ENCODE assay signal across 1 cellular context in the genomic region with DNA sequence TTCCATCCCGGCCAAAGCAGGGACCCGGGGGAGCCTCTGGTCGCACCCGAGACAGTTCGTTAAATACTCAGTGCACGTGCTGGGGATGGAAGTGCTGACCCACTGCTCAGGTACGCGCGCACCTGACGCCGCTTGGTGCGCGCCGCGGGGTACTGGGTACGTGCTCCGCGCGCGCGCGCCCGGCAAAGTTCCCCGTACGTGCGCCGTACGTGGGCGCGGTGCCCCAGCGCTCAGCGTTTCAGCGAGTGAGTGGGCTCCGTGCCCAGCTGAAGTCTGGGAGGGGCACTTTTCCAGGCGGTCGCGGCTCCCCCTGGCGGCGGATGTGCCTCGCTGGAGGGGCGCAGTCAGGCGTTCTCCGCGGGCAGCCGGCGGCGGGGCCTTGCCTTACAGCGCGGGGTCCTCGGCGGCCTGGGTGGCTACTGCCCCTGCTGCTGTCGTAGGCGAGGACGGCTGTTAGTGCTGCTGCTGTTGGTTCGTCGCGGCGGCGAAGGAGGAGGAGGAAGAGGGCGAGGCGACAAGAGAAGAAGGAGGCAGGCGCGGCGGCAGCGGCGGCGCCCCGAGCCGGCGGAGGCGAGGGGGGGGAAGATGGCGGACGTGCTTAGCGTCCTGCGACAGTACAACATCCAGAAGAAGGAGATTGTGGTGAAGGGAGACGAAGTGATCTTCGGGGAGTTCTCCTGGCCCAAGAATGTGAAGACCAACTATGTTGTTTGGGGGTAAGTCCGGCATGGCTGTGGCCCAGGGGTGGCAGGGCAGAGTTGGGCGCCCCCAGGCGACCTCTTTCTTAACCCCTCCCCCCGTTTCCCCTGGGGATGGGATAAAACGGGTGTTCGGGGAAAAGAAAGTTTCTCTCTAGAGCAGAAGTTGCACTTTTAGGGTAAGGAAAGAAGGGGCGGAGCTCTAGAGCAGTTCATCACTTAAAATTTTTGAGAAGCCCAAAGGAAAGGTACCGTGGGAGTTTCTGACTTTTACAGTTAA.
A peak's percentile ranks its signal among the peaks of the same experiment; 100 is the strongest.
TF ChIP-seq lines count a peak whose summit lies in the region.

A gene (plus strand): TSS at position 416 of the 978 bp plus-strand sequence. CDS start 170 bp downstream, at position 586.

TF ChIP-seq in HepG2, 621 proteins besides CTCF, POLR2A, EP300 and RAD21 (continued from another document and continues in another):
- peak; percentile 76; the same call in 1 of the 2 replicates for TF ChIP-seq SMC3 (IDR thresholded peaks at IDR 0.05; ENCODE audit: low read length)
- TF ChIP-seq, protein P1, sequence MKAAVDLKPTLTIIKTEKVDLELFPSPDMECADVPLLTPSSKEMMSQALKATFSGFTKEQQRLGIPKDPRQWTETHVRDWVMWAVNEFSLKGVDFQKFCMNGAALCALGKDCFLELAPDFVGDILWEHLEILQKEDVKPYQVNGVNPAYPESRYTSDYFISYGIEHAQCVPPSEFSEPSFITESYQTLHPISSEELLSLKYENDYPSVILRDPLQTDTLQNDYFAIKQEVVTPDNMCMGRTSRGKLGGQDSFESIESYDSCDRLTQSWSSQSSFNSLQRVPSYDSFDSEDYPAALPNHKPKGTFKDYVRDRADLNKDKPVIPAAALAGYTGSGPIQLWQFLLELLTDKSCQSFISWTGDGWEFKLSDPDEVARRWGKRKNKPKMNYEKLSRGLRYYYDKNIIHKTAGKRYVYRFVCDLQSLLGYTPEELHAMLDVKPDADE (CRISPR knock-in tag; IDR thresholded peaks at IDR 0.05): no peak
- TF ChIP-seq ERF (CRISPR knock-in tag; IDR thresholded peaks at IDR 0.05): peak; percentile 93
- peak; percentile 98 for TF ChIP-seq KDM2A (CRISPR knock-in tag; IDR thresholded peaks at IDR 0.05; ENCODE audit: borderline replicate concordance, low read depth)
- TF ChIP-seq NFIB (CRISPR knock-in tag; IDR thresholded peaks at IDR 0.05; ENCODE audit: borderline replicate concordance): no peak
- TF ChIP-seq, protein P2, sequence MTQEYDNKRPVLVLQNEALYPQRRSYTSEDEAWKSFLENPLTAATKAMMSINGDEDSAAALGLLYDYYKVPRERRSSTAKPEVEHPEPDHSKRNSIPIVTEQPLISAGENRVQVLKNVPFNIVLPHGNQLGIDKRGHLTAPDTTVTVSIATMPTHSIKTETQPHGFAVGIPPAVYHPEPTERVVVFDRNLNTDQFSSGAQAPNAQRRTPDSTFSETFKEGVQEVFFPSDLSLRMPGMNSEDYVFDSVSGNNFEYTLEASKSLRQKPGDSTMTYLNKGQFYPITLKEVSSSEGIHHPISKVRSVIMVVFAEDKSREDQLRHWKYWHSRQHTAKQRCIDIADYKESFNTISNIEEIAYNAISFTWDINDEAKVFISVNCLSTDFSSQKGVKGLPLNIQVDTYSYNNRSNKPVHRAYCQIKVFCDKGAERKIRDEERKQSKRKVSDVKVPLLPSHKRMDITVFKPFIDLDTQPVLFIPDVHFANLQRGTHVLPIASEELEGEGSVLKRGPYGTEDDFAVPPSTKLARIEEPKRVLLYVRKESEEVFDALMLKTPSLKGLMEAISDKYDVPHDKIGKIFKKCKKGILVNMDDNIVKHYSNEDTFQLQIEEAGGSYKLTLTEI (CRISPR knock-in tag; conservative IDR thresholded peaks at IDR 0.05): no peak; the same call in 1 of the 2 replicates
- TF ChIP-seq, protein P3, sequence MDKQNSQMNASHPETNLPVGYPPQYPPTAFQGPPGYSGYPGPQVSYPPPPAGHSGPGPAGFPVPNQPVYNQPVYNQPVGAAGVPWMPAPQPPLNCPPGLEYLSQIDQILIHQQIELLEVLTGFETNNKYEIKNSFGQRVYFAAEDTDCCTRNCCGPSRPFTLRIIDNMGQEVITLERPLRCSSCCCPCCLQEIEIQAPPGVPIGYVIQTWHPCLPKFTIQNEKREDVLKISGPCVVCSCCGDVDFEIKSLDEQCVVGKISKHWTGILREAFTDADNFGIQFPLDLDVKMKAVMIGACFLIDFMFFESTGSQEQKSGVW (CRISPR knock-in tag; IDR thresholded peaks at IDR 0.05; ENCODE audit: borderline replicate concordance): no peak; the same call in 1 of the 2 replicates
- TF ChIP-seq, protein P4, sequence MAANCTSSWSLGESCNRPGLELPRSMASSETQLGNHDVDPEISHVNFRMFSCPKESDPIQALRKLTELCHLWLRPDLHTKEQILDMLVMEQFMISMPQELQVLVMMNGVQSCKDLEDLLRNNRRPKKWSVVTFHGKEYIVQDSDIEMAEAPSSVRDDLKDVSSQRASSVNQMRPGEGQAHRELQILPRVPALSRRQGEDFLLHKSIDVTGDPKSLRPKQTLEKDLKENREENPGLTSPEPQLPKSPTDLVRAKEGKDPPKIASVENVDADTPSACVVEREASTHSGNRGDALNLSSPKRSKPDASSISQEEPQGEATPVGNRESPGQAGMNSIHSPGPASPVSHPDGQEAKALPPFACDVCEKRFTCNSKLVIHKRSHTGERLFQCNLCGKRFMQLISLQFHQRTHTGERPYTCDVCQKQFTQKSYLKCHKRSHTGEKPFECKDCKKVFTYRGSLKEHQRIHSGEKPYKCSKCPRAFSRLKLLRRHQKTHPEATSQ (CRISPR knock-in tag; IDR thresholded peaks at IDR 0.05; ENCODE audit: borderline replicate concordance): peak; percentile 98
- TF ChIP-seq HOXA5 (CRISPR knock-in tag; IDR thresholded peaks at IDR 0.05): peak; percentile 96
- TF ChIP-seq SIN3B (IDR thresholded peaks at IDR 0.05; ENCODE audit: low read length): peak; percentile 50; the same call in 1 of the 2 replicates
- TF ChIP-seq ZNF629 (CRISPR knock-in tag; conservative IDR thresholded peaks at IDR 0.05): 0 out of 2 replicates have a peak, but pooled peaks have one; percentile 34
- TF ChIP-seq SMARCE1 (IDR thresholded peaks at IDR 0.05; ENCODE audit: borderline replicate concordance): no peak
- peak; percentile 86; the same call in 1 of the 2 replicates for TF ChIP-seq CBX5 (CRISPR knock-in tag; IDR thresholded peaks at IDR 0.05; ENCODE audit: borderline replicate concordance)
- peak; percentile 82 for TF ChIP-seq PHF8 (CRISPR knock-in tag; IDR thresholded peaks at IDR 0.05)
- TF ChIP-seq, protein P5, sequence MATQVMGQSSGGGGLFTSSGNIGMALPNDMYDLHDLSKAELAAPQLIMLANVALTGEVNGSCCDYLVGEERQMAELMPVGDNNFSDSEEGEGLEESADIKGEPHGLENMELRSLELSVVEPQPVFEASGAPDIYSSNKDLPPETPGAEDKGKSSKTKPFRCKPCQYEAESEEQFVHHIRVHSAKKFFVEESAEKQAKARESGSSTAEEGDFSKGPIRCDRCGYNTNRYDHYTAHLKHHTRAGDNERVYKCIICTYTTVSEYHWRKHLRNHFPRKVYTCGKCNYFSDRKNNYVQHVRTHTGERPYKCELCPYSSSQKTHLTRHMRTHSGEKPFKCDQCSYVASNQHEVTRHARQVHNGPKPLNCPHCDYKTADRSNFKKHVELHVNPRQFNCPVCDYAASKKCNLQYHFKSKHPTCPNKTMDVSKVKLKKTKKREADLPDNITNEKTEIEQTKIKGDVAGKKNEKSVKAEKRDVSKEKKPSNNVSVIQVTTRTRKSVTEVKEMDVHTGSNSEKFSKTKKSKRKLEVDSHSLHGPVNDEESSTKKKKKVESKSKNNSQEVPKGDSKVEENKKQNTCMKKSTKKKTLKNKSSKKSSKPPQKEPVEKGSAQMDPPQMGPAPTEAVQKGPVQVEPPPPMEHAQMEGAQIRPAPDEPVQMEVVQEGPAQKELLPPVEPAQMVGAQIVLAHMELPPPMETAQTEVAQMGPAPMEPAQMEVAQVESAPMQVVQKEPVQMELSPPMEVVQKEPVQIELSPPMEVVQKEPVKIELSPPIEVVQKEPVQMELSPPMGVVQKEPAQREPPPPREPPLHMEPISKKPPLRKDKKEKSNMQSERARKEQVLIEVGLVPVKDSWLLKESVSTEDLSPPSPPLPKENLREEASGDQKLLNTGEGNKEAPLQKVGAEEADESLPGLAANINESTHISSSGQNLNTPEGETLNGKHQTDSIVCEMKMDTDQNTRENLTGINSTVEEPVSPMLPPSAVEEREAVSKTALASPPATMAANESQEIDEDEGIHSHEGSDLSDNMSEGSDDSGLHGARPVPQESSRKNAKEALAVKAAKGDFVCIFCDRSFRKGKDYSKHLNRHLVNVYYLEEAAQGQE (IDR thresholded peaks at IDR 0.05; ENCODE audit: borderline replicate concordance in 1 of 2, low read depth in 1 of 2, low read length in 2 of 2): peak in 1 of 2 experiments; percentile 17; a peak in 1 of 4 replicates
- TF ChIP-seq ZNF234 (CRISPR knock-in tag; conservative IDR thresholded peaks at IDR 0.05): peak; percentile 88
- peak; percentile 99 for TF ChIP-seq REPIN1 (CRISPR knock-in tag; IDR thresholded peaks at IDR 0.05; ENCODE audit: borderline replicate concordance, low read depth)
- TF ChIP-seq HIVEP1 (CRISPR knock-in tag; IDR thresholded peaks at IDR 0.05): peak; percentile 98
- TF ChIP-seq SOX6 (IDR thresholded peaks at IDR 0.05): no peak
- peak; percentile 93 for TF ChIP-seq SOX6 (CRISPR knock-in tag; IDR thresholded peaks at IDR 0.05)
- 0 out of 2 replicates have a peak, but pooled peaks have one; percentile 43 for TF ChIP-seq ZNF850 (CRISPR knock-in tag; conservative IDR thresholded peaks at IDR 0.05)
- TF ChIP-seq, protein P6, sequence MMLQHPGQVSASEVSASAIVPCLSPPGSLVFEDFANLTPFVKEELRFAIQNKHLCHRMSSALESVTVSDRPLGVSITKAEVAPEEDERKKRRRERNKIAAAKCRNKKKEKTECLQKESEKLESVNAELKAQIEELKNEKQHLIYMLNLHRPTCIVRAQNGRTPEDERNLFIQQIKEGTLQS (CRISPR knock-in tag; IDR thresholded peaks at IDR 0.05): peak; percentile 46
- TF ChIP-seq, protein P7, sequence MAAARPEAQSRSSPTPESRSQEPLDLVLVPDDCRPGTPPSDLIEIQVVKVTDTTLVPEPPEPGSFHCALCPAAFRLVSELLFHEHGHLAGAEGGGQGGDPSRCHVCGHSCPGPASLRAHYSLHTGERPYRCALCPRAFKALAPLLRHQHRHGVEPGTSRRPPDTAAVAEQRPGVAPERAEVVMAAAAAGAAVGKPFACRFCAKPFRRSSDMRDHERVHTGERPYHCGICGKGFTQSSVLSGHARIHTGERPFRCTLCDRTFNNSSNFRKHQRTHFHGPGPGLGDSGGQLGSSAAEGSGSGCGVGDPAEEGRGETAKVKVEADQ (CRISPR knock-in tag; IDR thresholded peaks at IDR 0.05; ENCODE audit: borderline replicate concordance): peak; percentile 58; the same call in 1 of the 2 replicates
- TF ChIP-seq MTF1 (CRISPR knock-in tag; IDR thresholded peaks at IDR 0.05): no peak
- TF ChIP-seq ZNF761 (CRISPR knock-in tag; conservative IDR thresholded peaks at IDR 0.05): peak; percentile 91
- peak; percentile 89 for TF ChIP-seq STAG1 (CRISPR knock-in tag; IDR thresholded peaks at IDR 0.05)
- TF ChIP-seq ZC3H13 (CRISPR knock-in tag; IDR thresholded peaks at IDR 0.05): peak; percentile 90; the same call in 1 of the 2 replicates
- TF ChIP-seq, protein P8, sequence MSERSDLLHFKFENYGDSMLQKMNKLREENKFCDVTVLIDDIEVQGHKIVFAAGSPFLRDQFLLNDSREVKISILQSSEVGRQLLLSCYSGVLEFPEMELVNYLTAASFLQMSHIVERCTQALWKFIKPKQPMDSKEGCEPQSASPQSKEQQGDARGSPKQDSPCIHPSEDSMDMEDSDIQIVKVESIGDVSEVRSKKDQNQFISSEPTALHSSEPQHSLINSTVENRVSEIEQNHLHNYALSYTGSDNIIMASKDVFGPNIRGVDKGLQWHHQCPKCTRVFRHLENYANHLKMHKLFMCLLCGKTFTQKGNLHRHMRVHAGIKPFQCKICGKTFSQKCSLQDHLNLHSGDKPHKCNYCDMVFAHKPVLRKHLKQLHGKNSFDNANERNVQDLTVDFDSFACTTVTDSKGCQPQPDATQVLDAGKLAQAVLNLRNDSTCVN (CRISPR knock-in tag; IDR thresholded peaks at IDR 0.05; ENCODE audit: borderline replicate concordance): peak; percentile 64; the same call in 1 of the 2 replicates
- peak; percentile 47 for TF ChIP-seq HNF4A (CRISPR knock-in tag; IDR thresholded peaks at IDR 0.05)
- TF ChIP-seq ZFY (CRISPR knock-in tag; IDR thresholded peaks at IDR 0.05): peak; percentile 84
- peak; percentile 79 for TF ChIP-seq RXRB (CRISPR knock-in tag; IDR thresholded peaks at IDR 0.05; ENCODE audit: borderline replicate concordance)
- TF ChIP-seq, protein P9, sequence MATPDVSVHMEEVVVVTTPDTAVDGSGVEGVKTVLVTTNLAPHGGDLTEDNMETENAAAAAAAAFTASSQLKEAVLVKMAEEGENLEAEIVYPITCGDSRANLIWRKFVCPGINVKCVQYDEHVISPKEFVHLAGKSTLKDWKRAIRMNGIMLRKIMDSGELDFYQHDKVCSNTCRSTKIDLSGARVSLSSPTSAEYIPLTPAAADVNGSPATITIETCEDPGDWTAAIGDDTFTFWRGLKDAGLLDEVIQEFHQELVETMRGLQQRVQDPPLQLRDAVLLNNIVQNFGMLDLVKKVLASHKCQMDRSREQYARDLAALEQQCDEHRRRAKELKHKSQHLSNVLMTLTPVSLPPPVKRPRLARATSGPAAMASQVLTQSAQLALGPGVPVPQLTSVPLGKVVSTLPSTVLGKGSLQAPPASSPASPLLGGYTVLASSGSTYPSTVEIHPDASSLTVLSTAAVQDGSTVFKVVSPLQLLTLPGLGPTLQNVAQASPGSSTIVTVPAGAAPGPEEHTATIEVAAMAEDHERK (CRISPR knock-in tag; IDR thresholded peaks at IDR 0.05; ENCODE audit: low read depth): peak; percentile 95
- no peak for TF ChIP-seq U2AF1 (optimal IDR thresholded peaks at IDR 0.05; ENCODE audit: low read depth, low read length)
- TF ChIP-seq, protein P10, sequence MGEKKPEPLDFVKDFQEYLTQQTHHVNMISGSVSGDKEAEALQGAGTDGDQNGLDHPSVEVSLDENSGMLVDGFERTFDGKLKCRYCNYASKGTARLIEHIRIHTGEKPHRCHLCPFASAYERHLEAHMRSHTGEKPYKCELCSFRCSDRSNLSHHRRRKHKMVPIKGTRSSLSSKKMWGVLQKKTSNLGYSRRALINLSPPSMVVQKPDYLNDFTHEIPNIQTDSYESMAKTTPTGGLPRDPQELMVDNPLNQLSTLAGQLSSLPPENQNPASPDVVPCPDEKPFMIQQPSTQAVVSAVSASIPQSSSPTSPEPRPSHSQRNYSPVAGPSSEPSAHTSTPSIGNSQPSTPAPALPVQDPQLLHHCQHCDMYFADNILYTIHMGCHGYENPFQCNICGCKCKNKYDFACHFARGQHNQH (CRISPR knock-in tag; IDR thresholded peaks at IDR 0.05): peak; percentile 97
- no peak for TF ChIP-seq SRF (IDR thresholded peaks at IDR 0.05; ENCODE audit: low read depth, low read length)
- peak; percentile 93 for TF ChIP-seq ZNF34 (CRISPR knock-in tag; IDR thresholded peaks at IDR 0.05; ENCODE audit: borderline replicate concordance)
- no peak for TF ChIP-seq ZBTB21 (CRISPR knock-in tag; IDR thresholded peaks at IDR 0.05)
- peak; percentile 75 for TF ChIP-seq POLR2AphosphoS5 (IDR thresholded peaks at IDR 0.05; ENCODE audit: low read depth, low read length)
- no peak for TF ChIP-seq NR3C1 (CRISPR knock-in tag; IDR thresholded peaks at IDR 0.05)
- TF ChIP-seq TBX3 (IDR thresholded peaks at IDR 0.05; ENCODE audit: borderline replicate concordance): peak; percentile 57; the same call in 1 of the 2 replicates
- 0 out of 2 replicates have a peak, but pooled peaks have one; percentile 56 for TF ChIP-seq GTF3A (CRISPR knock-in tag; conservative IDR thresholded peaks at IDR 0.05)
- TF ChIP-seq HMG20A (CRISPR knock-in tag; IDR thresholded peaks at IDR 0.05; ENCODE audit: borderline replicate concordance): peak; percentile 52; the same call in 1 of the 2 replicates
